ENCODE assay signal across 8 cellular contexts in genomic region chr1:171644805-171645483, GRCh38. TPM values are rescaled to one million over a fixed set of nuclear protein-coding genes. Genes with fewer than 3 reads are reported as not detected.
A peak's percentile ranks its signal among the peaks of the same experiment; 100 is the strongest.
DNase-seq lines count a peak whose midpoint lies in the region; ATAC-seq and TF ChIP-seq lines count a peak whose summit lies in the region.

No MANE protein-coding gene starts in this region.

- H3K4me1 Mint-ChIP-seq in WTC11, result peaks cover 39% of the 10 kb centered on the region

- H3K27ac Mint-ChIP-seq in WTC11, result no peak overlapping the region

- peak overlapping the region; percentile 32; the same call in 1 of the 2 replicates for H3K4me3 Mint-ChIP-seq in WTC11

- H3K36me3 Mint-ChIP-seq in WTC11, result no peaks in the 10 kb centered on the region

- ATAC-seq in HG03095 (IDR thresholded peaks at IDR 0.05; ENCODE audit: unreplicated experiment) (peak; percentile 66), WTC11 (peak; percentile 74), HG03565 (IDR thresholded peaks at IDR 0.05; ENCODE audit: unreplicated experiment) (no peak)

- peak; percentile 75 for DNase-seq in GM04504 (ENCODE audit: low read depth)
- peak; percentile 85 for DNase-seq in NCI-H345 (lab: John Stamatoyannopoulos, UW)
- peak; percentile 91 for DNase-seq in WTC11 (ENCODE audit: low spot score)
- DNase-seq in central memory CD4-positive, alpha-beta T cell, result peak; percentile 53
- peak; percentile 76 for DNase-seq in kidney glomerular epithelial cell (lab: John Stamatoyannopoulos, UW)
- peak; percentile 36 to 48 for DNase-seq in stimulated activated CD4-positive, alpha-beta T cell treated with anti-CD3 and anti-CD28 coated beads, Interleukin-1b, Interleukin-23, amount 100 ng/mL, for 4 hours (ENCODE audit: low read depth in 2 of 2)

- H3K9me3 Mint-ChIP-seq in WTC11, result no peaks in the 10 kb centered on the region

- H3K27me3 Mint-ChIP-seq in WTC11 (ENCODE audit: low read depth), result no peaks in the 10 kb centered on the region

- POLR2A ChIA-PET in WTC11 (lab: Charles Lee), result interaction anchor here (0.6 to 2.2 kb wide), 4 partner anchors 10 to 137 kb away, joined by 3 to 5 read pairs (median 4); partner anchors contain the start of genes METTL13 and VAMP4

- CTCF ChIA-PET in WTC11 (lab: Charles Lee), result interaction anchor here (0.5 to 6.9 kb wide), 56 partner anchors 9 to 875 kb away, joined by 3 to 121 read pairs (median 5); partner anchors contain the start of genes DNM3, METTL13, MYOCOS and PRRC2C

- peak; percentile 62 for TF ChIP-seq CTCF in WTC11 (IDR thresholded peaks at IDR 0.05)

TF ChIP-seq in WTC11, 78 proteins besides CTCF, POLR2A, EP300 and RAD21:
- TF ChIP-seq, protein P1, sequence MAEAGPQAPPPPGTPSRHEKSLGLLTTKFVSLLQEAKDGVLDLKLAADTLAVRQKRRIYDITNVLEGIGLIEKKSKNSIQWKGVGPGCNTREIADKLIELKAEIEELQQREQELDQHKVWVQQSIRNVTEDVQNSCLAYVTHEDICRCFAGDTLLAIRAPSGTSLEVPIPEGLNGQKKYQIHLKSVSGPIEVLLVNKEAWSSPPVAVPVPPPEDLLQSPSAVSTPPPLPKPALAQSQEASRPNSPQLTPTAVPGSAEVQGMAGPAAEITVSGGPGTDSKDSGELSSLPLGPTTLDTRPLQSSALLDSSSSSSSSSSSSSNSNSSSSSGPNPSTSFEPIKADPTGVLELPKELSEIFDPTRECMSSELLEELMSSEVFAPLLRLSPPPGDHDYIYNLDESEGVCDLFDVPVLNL (CRISPR knock-in tag; IDR thresholded peaks at IDR 0.05; ENCODE audit: borderline replicate concordance, low read depth), result no peak
- TF ChIP-seq HMGXB4 (CRISPR knock-in tag; IDR thresholded peaks at IDR 0.05), result no peak
- TF ChIP-seq NFATC4 (CRISPR knock-in tag; IDR thresholded peaks at IDR 0.05), result no peak
- no peak for TF ChIP-seq TEAD4 (CRISPR knock-in tag; IDR thresholded peaks at IDR 0.05)
- TF ChIP-seq ZNF121 (CRISPR knock-in tag; IDR thresholded peaks at IDR 0.05), result no peak
- TF ChIP-seq GRHL2 (CRISPR knock-in tag; IDR thresholded peaks at IDR 0.05; ENCODE audit: insufficient replicate concordance, severe bottlenecking), result no peak
- no peak for TF ChIP-seq JUN (CRISPR knock-in tag; IDR thresholded peaks at IDR 0.05)
- no peak for TF ChIP-seq HMGA2 (CRISPR knock-in tag; IDR thresholded peaks at IDR 0.05)
- TF ChIP-seq ELF4 (CRISPR knock-in tag; IDR thresholded peaks at IDR 0.05; ENCODE audit: low read depth), result no peak
- TF ChIP-seq FOXP1 (CRISPR knock-in tag; IDR thresholded peaks at IDR 0.05; ENCODE audit: borderline replicate concordance), result no peak
- TF ChIP-seq, protein P2, sequence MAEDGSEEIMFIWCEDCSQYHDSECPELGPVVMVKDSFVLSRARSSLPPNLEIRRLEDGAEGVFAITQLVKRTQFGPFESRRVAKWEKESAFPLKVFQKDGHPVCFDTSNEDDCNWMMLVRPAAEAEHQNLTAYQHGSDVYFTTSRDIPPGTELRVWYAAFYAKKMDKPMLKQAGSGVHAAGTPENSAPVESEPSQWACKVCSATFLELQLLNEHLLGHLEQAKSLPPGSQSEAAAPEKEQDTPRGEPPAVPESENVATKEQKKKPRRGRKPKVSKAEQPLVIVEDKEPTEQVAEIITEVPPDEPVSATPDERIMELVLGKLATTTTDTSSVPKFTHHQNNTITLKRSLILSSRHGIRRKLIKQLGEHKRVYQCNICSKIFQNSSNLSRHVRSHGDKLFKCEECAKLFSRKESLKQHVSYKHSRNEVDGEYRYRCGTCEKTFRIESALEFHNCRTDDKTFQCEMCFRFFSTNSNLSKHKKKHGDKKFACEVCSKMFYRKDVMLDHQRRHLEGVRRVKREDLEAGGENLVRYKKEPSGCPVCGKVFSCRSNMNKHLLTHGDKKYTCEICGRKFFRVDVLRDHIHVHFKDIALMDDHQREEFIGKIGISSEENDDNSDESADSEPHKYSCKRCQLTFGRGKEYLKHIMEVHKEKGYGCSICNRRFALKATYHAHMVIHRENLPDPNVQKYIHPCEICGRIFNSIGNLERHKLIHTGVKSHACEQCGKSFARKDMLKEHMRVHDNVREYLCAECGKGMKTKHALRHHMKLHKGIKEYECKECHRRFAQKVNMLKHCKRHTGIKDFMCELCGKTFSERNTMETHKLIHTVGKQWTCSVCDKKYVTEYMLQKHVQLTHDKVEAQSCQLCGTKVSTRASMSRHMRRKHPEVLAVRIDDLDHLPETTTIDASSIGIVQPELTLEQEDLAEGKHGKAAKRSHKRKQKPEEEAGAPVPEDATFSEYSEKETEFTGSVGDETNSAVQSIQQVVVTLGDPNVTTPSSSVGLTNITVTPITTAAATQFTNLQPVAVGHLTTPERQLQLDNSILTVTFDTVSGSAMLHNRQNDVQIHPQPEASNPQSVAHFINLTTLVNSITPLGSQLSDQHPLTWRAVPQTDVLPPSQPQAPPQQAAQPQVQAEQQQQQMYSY (CRISPR knock-in tag; IDR thresholded peaks at IDR 0.05), result no peak
- TF ChIP-seq RORB (CRISPR knock-in tag; IDR thresholded peaks at IDR 0.05), result no peak
- TF ChIP-seq SMAD4 (CRISPR knock-in tag; IDR thresholded peaks at IDR 0.05), result no peak
- TF ChIP-seq ATF1 (CRISPR knock-in tag; IDR thresholded peaks at IDR 0.05), result no peak
- TF ChIP-seq CREM (CRISPR knock-in tag; IDR thresholded peaks at IDR 0.05), result no peak
- no peak for TF ChIP-seq GTF2I (CRISPR knock-in tag; conservative IDR thresholded peaks at IDR 0.05)
- no peak for TF ChIP-seq NR2C2 (CRISPR knock-in tag; IDR thresholded peaks at IDR 0.05)
- TF ChIP-seq MXD4 (CRISPR knock-in tag; IDR thresholded peaks at IDR 0.05; ENCODE audit: borderline replicate concordance), result no peak

RNA-seq across cellular contexts. Expression of gene MYOC, which starts 7.5 kb away (rescaled TPM):
- total RNA-seq in WTC11 (2021), result not detected in 3 replicates

RNA-seq across cellular contexts. Expression of gene MYOCOS, which starts 22.9 kb away (rescaled TPM):
- not detected in 3 replicates for total RNA-seq in WTC11 (2021)
